20 cellular contexts compared by ENCODE assay signal in genomic region chr2:239073745-239074530, GRCh38.
A peak's percentile ranks its signal among the peaks of the same experiment; 100 is the strongest.
DNase-seq lines count a peak whose midpoint lies in the region; ATAC-seq and TF ChIP-seq lines count a peak whose summit lies in the region.
"Had no signal": no experiment of that assay in that cellular context is flagged by ENCODE, and none has a peak within 500 bp of the region (broad histone marks: within the 10 kb centered on the region; RNA-seq: fewer than 3 reads in every experiment).

No MANE protein-coding gene starts in this region.

- H2BK120ac ChIP-seq in mesenchymal stem cell (ENCODE audit: low read depth, low read length) (no peak overlapping the region), neuronal stem cell (ENCODE audit: low read depth, low read length) (no peak overlapping the region)

- H3K9me3 ChIP-seq in left ventricle myocardium inferior (replicated peaks) (no peaks in the 10 kb centered on the region), mesenchymal stem cell (ENCODE audit: control insufficient read depth, low read length) (peaks cover 3% of the 10 kb centered on the region), neuronal stem cell (replicated peaks in 1 of 2; ENCODE audit: control insufficient read depth in 2 of 2, insufficient read depth in 1 of 2, low read depth in 1 of 2, low read length in 2 of 2) (peaks cover 0 to 6% of the 10 kb centered on the region in 2 donors)
- H3K9me3 ChIP-seq: BLaER1 treated with 17β-estradiol and CSF1 and Interleukin-3, amounts not matched to agents 10 nM and 100 nM had no signal

- H2BK12ac ChIP-seq in mesenchymal stem cell (ENCODE audit: low read length in 2 of 2) = no peak overlapping the region
- no peak overlapping the region for H2BK12ac ChIP-seq in neuronal stem cell (ENCODE audit: low read length)

- H3K27ac ChIP-seq in left ventricle myocardium inferior (replicated peaks) (peak overlapping the region; percentile 50), mesenchymal stem cell (ENCODE audit: low read length, poor library complexity, severe bottlenecking) (no peak overlapping the region), neuronal stem cell (replicated peaks; ENCODE audit: low read length) (no peak overlapping the region), temporal lobe (ENCODE audit: low read depth, low read length) (peak overlapping the region; percentile 38)
- H3K27ac ChIP-seq: 22Rv1; BLaER1 treated with 17β-estradiol and CSF1 and Interleukin-3, amounts not matched to agents 10 nM and 100 nM had no signal

- H3K18ac ChIP-seq in mesenchymal stem cell (ENCODE audit: low read depth in 1 of 2, low read length in 2 of 2) (no peak overlapping the region), neuronal stem cell (ENCODE audit: low read length) (peak overlapping the region; percentile 36)

- H3K36me3 Mint-ChIP-seq in activated T-helper 17 cell treated with anti-CD3 and anti-CD28 coated beads, Interleukin-2, amount 50 U/mL, for 72 hours (ENCODE audit: low read depth) = peaks cover 56% of the 10 kb centered on the region

- H3K4ac ChIP-seq in mesenchymal stem cell (ENCODE audit: low read depth in 1 of 2, low read length in 2 of 2) = no peak overlapping the region
- H3K4ac ChIP-seq in neuronal stem cell (ENCODE audit: low read length) = no peak overlapping the region

- no peak overlapping the region for H2BK5ac ChIP-seq in mesenchymal stem cell (ENCODE audit: low read depth, low read length, poor library complexity, severe bottlenecking)
- H2BK5ac ChIP-seq in neuronal stem cell (ENCODE audit: low read length) = no peak overlapping the region

- ATAC-seq in Right ventricle myocardium superior (ENCODE audit: poor library complexity) (no peak), GM21717 (IDR thresholded peaks at IDR 0.05; ENCODE audit: unreplicated experiment) (no peak)
- no peak for ATAC-seq in activated T-helper 17 cell treated with anti-CD3 and anti-CD28 coated beads, Interleukin-2, amount 50 U/mL, for 72 hours (replicated peaks)
- ATAC-seq: CD8-positive, alpha-beta T cell; HCT116 had no signal

- no peak overlapping the region for H3K4me3 Mint-ChIP-seq in activated T-helper 17 cell treated with anti-CD3 and anti-CD28 coated beads, Interleukin-2, amount 50 U/mL, for 72 hours
- H3K4me3 Mint-ChIP-seq: B cell; CD8-positive, alpha-beta T cell; HFFc6 had no signal

- WGBS in mesenchymal stem cell = 96% methylated on average over 14 of the region's 18 CpGs
- no CpG with 5 or more reads among the region's 18 CpGs for WGBS in neuronal stem cell (ENCODE audit: extremely low coverage in 2 of 2, insufficient read length in 2 of 2, insufficient replicate concordance in 1 of 2), 2 donors

- no peaks in the 10 kb centered on the region for H3K4me1 Mint-ChIP-seq in activated T-helper 17 cell treated with anti-CD3 and anti-CD28 coated beads, Interleukin-2, amount 50 U/mL, for 72 hours
- H3K4me1 Mint-ChIP-seq: B cell had no signal

- H3K4me1 ChIP-seq in left ventricle myocardium inferior (peaks cover 10% of the 10 kb centered on the region), mesenchymal stem cell (ENCODE audit: control insufficient read depth, insufficient read depth, low read depth, low read length) (peaks cover 2% of the 10 kb centered on the region), neuronal stem cell (ENCODE audit: control insufficient read depth in 2 of 2, insufficient read depth in 1 of 2, low read depth in 1 of 2, low read length in 2 of 2) (no peaks in the 10 kb centered on the region)

- H3K9ac ChIP-seq in mesenchymal stem cell (ENCODE audit: low read length) (no peak overlapping the region), neuronal stem cell (ENCODE audit: low read depth, low read length, poor library complexity) (no peak overlapping the region)
- H3K9ac ChIP-seq: BLaER1 treated with 17β-estradiol and CSF1 and Interleukin-3, amounts not matched to agents 10 nM and 100 nM had no signal

- no peak overlapping the region for H3K27ac Mint-ChIP-seq in activated T-helper 17 cell treated with anti-CD3 and anti-CD28 coated beads, Interleukin-2, amount 50 U/mL, for 72 hours
- H3K27ac Mint-ChIP-seq: B cell; CD8-positive, alpha-beta T cell; HFFc6 had no signal

- H3K79me1 ChIP-seq in mesenchymal stem cell (replicated peaks; ENCODE audit: low read length, poor library complexity, severe bottlenecking) (no peaks in the 10 kb centered on the region), neuronal stem cell (ENCODE audit: low read depth, low read length) (no peaks in the 10 kb centered on the region)

- H3K9me3 Mint-ChIP-seq in activated T-helper 17 cell treated with anti-CD3 and anti-CD28 coated beads, Interleukin-2, amount 50 U/mL, for 72 hours = no peaks in the 10 kb centered on the region
- H3K9me3 Mint-ChIP-seq: CD8-positive, alpha-beta T cell had no signal

- intact Hi-C loops in left ventricle myocardium inferior (cut with micrococcal nuclease) = no loop called here
- intact Hi-C loops in Right ventricle myocardium superior (cut with DNase I) = no loop called here

- DNase-seq in left ventricle myocardium inferior (no peak), Right ventricle myocardium superior (no peak), mesenchymal stem cell (no peak), neuronal stem cell (ENCODE audit: low spot score) (no peak), GM10248 (ENCODE audit: extremely low spot score) (no peak)
- DNase-seq: Calu3; CD8-positive, alpha-beta T cell; DMS79 treated with DMSO at 0.1 percent for 48 hours; GF-D8; GOT3; H7; HFFc6; IMR-90 had no signal

- H3K4me2 ChIP-seq in mesenchymal stem cell (ENCODE audit: low read length, poor library complexity, severe bottlenecking) (no peak overlapping the region), neuronal stem cell (ENCODE audit: insufficient read depth, low read length, poor library complexity, severe bottlenecking) (no peak overlapping the region)
- H3K4me2 ChIP-seq: BLaER1 treated with 17β-estradiol and CSF1 and Interleukin-3, amounts not matched to agents 10 nM and 100 nM had no signal

- no peak overlapping the region for H2AFZ ChIP-seq in mesenchymal stem cell (ENCODE audit: low read depth, low read length)
- no peak overlapping the region for H2AFZ ChIP-seq in neuronal stem cell (ENCODE audit: low read length)

- no peak overlapping the region for H4K91ac ChIP-seq in mesenchymal stem cell (ENCODE audit: low read length)
- no peak overlapping the region for H4K91ac ChIP-seq in neuronal stem cell (ENCODE audit: low read depth, low read length, poor library complexity)

- H2BK15ac ChIP-seq in mesenchymal stem cell (ENCODE audit: low read depth, poor library complexity, severe bottlenecking) (no peak overlapping the region), neuronal stem cell (ENCODE audit: low read length) (no peak overlapping the region)

- H3K23ac ChIP-seq in mesenchymal stem cell (ENCODE audit: low read length in 2 of 2) = no peak overlapping the region
- no peak overlapping the region for H3K23ac ChIP-seq in neuronal stem cell (ENCODE audit: low read depth, low read length, poor library complexity)

- no peak overlapping the region for H2AK5ac ChIP-seq in mesenchymal stem cell (ENCODE audit: low read length, severe bottlenecking)
- no peak overlapping the region for H2AK5ac ChIP-seq in neuronal stem cell (ENCODE audit: low read depth, low read length)

- H3K14ac ChIP-seq in mesenchymal stem cell (ENCODE audit: low read length in 2 of 2) (no peak overlapping the region), neuronal stem cell (ENCODE audit: low read length) (peak overlapping the region; percentile 90)

- H3K36me3 ChIP-seq in left ventricle myocardium inferior = peaks cover 65% of the 10 kb centered on the region
- peaks cover 36 to 53% of the 10 kb centered on the region in 2 experiments for H3K36me3 ChIP-seq in mesenchymal stem cell (ENCODE audit: control insufficient read depth in 1 of 2, insufficient read depth in 2 of 2, low read depth in 1 of 2, low read length in 2 of 2)
- H3K36me3 ChIP-seq in neuronal stem cell (replicated peaks in 1 of 2; ENCODE audit: control insufficient read depth in 2 of 2, insufficient read depth in 2 of 2, low read length in 2 of 2) = peaks cover 14 to 53% of the 10 kb centered on the region in 2 donors

- H4K8ac ChIP-seq in mesenchymal stem cell (ENCODE audit: low read length) (peak overlapping the region; percentile 50), neuronal stem cell (ENCODE audit: low read depth, low read length) (no peak overlapping the region)

- CTCF ChIA-PET in GM10248 (lab: Yijun Ruan, JAX) = no interaction called here

- TF ChIP-seq CTCF in left ventricle myocardium inferior (IDR thresholded peaks at IDR 0.05; ENCODE audit: borderline replicate concordance) = no peak
- TF ChIP-seq CTCF in GM10248 (IDR thresholded peaks at IDR 0.05; ENCODE audit: control extremely low read depth, extremely low read depth, low read depth, missing control alignments) = no peak

- POLR2A ChIA-PET in GM10248 (lab: Yijun Ruan, JAX) = no interaction called here

- H3K4me3 ChIP-seq in left ventricle myocardium inferior (no peak overlapping the region), mesenchymal stem cell (ENCODE audit: insufficient read depth in 1 of 2, low read depth in 1 of 2, low read length in 2 of 2) (no peak overlapping the region), neuronal stem cell (ENCODE audit: low read length in 2 of 2) (peak overlapping the region in 1 of 2 donors; percentile 42)
- H3K4me3 ChIP-seq: BLaER1 treated with 17β-estradiol and CSF1 and Interleukin-3, amounts not matched to agents 10 nM and 100 nM had no signal

- no peaks in the 10 kb centered on the region for H3K27me3 Mint-ChIP-seq in activated T-helper 17 cell treated with anti-CD3 and anti-CD28 coated beads, Interleukin-2, amount 50 U/mL, for 72 hours
- H3K27me3 Mint-ChIP-seq: B cell had no signal

- H3K27me3 ChIP-seq in left ventricle myocardium inferior (ENCODE audit: low read depth) = no peaks in the 10 kb centered on the region
- H3K27me3 ChIP-seq in mesenchymal stem cell (ENCODE audit: control insufficient read depth in 1 of 2, insufficient read depth in 1 of 2, low read length in 2 of 2) = no peaks in the 10 kb centered on the region
- H3K27me3 ChIP-seq in neuronal stem cell (ENCODE audit: control insufficient read depth in 3 of 3, insufficient read depth in 3 of 3, low read depth in 1 of 3, low read length in 3 of 3) = no peaks in the 10 kb centered on the region
- H3K27me3 ChIP-seq: BLaER1 treated with 17β-estradiol and CSF1 and Interleukin-3, amounts not matched to agents 10 nM and 100 nM had no signal

Comparison
In these comparisons a context has a peak if more than half of its experiments do, and no peak if none do; other contexts are left out.
1. H3K27ac ChIP-seq: peak in left ventricle myocardium inferior (single experiment) and temporal lobe (single experiment); none in mesenchymal stem cell (single experiment) and neuronal stem cell (single experiment).